10 cellular contexts compared by ENCODE assay signal in the genomic region with DNA sequence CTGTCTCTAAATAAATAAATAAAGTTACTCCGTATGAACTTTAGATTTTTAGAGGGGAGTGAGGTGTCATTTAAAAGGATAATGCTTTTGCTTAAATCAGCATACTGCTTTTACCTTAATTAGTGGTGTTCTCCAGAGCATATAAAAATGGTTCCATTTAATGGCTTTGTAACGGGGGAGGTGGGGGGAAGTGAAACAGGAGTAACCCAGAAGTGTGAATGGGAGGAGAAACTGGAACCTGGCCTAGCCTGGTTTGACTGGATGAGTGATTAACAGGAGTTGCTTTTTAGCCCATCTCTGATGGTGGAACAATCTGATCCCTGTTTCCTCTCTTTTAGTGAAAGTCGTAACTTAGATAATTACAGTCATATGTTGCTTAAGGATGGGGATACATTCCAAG. TPM values are rescaled to one million over a fixed set of nuclear protein-coding genes. Genes with fewer than 3 reads are reported as not detected.
A peak's percentile ranks its signal among the peaks of the same experiment; 100 is the strongest.
DNase-seq lines count a peak whose midpoint lies in the region; ATAC-seq, FAIRE-seq and TF ChIP-seq lines count a peak whose summit lies in the region.
"Had no signal": no experiment of that assay in that cellular context is flagged by ENCODE, and none has a peak within 500 bp of the region (broad histone marks: within the 10 kb centered on the region; RNA-seq: fewer than 3 reads in every experiment).

No MANE protein-coding gene starts in this region.

- H3K4me3 ChIP-seq in BLaER1 treated with 17β-estradiol and CSF1 and Interleukin-3, amounts not matched to agents 10 nM and 100 nM = peak overlapping the region; percentile 69 to 96 (median 92); a peak in 19 of 20 replicates
- no peak overlapping the region for H3K4me3 ChIP-seq in HEK293 (ENCODE audit: low read depth, low read length)

- no peaks in the 10 kb centered on the region for H3K27me3 ChIP-seq in BLaER1 treated with 17β-estradiol and CSF1 and Interleukin-3, amounts not matched to agents 10 nM and 100 nM

- peak overlapping the region in 9 of 11 experiments; percentile 94 to 99 (median 98); a peak in 17 of 22 replicates for H3K27ac ChIP-seq in BLaER1 treated with 17β-estradiol and CSF1 and Interleukin-3, amounts not matched to agents 10 nM and 100 nM
- H3K27ac ChIP-seq in HEK293 (ENCODE audit: extremely low read depth, low read depth, low read length) = no peak overlapping the region

- peak overlapping the region; percentile 100 for H3K27ac Mint-ChIP-seq in activated CD8-positive, alpha-beta T cell treated with anti-CD3 and anti-CD28 coated beads, Interleukin-2, amount 10 ng/mL, durations not matched to agents 7 days and 5 days
- H3K27ac Mint-ChIP-seq in memory B cell (peak overlapping the region; percentile 96), chondrocyte (ENCODE audit: unreplicated experiment) (no peak overlapping the region)

- H3K9me3 Mint-ChIP-seq in activated CD8-positive, alpha-beta T cell treated with anti-CD3 and anti-CD28 coated beads, Interleukin-2, amount 10 ng/mL, durations not matched to agents 7 days and 5 days (ENCODE audit: insufficient read depth) = no peaks in the 10 kb centered on the region
- H3K9me3 Mint-ChIP-seq in memory B cell = no peaks in the 10 kb centered on the region
- no peaks in the 10 kb centered on the region for H3K9me3 Mint-ChIP-seq in chondrocyte (ENCODE audit: low read depth)

- peaks cover 55 to 72% (median 62%) of the 10 kb centered on the region in 10 experiments for H3K4me1 ChIP-seq in BLaER1 treated with 17β-estradiol and CSF1 and Interleukin-3, amounts not matched to agents 10 nM and 100 nM
- 0 out of 2 replicates have a peak, but pooled peaks cover 3% of the 10 kb centered on the region for H3K4me1 ChIP-seq in HEK293 (ENCODE audit: control insufficient read depth, insufficient read depth, low read length)

- peaks cover 38% of the 10 kb centered on the region for H3K36me3 Mint-ChIP-seq in activated CD8-positive, alpha-beta T cell treated with anti-CD3 and anti-CD28 coated beads, Interleukin-2, amount 10 ng/mL, durations not matched to agents 7 days and 5 days (ENCODE audit: low read depth)
- H3K36me3 Mint-ChIP-seq in memory B cell (peaks cover 10% of the 10 kb centered on the region), chondrocyte (ENCODE audit: low read depth) (peaks cover 3% of the 10 kb centered on the region)

- peak overlapping the region; percentile 83 for H3K4me3 Mint-ChIP-seq in activated CD8-positive, alpha-beta T cell treated with anti-CD3 and anti-CD28 coated beads, Interleukin-2, amount 10 ng/mL, durations not matched to agents 7 days and 5 days
- peak overlapping the region; percentile 93 for H3K4me3 Mint-ChIP-seq in memory B cell
- no peak overlapping the region for H3K4me3 Mint-ChIP-seq in chondrocyte (ENCODE audit: unreplicated experiment)

- no peak for ATAC-seq in activated CD8-positive, alpha-beta T cell treated with anti-CD3 and anti-CD28 coated beads, Interleukin-2, amount 10 ng/mL, durations not matched to agents 7 days and 5 days
- ATAC-seq in memory B cell (ENCODE audit: low read depth) = no peak
- ATAC-seq: activated CD4-positive, CD25-positive, alpha-beta regulatory T cell treated with anti-CD3 and anti-CD28 coated beads, Interleukin-2, amount 50 U/mL, for 24 hours had no signal

- FAIRE-seq in HTR-8/SVneo (lab: Jason Lieb, UNC) = no peak

- H4K20me1 ChIP-seq in BLaER1 treated with 17β-estradiol and CSF1 and Interleukin-3, amounts not matched to agents 10 nM and 100 nM = peaks cover 0 to 15% (median 3%) of the 10 kb centered on the region in 11 experiments; a peak in 7 of 22 replicates

- peaks cover 0 to under 1% (median 0%) of the 10 kb centered on the region in 11 experiments; a peak in 2 of 22 replicates for H3K9me3 ChIP-seq in BLaER1 treated with 17β-estradiol and CSF1 and Interleukin-3, amounts not matched to agents 10 nM and 100 nM (replicated peaks in 1 of 11)
- no peaks in the 10 kb centered on the region for H3K9me3 ChIP-seq in HEK293 (ENCODE audit: control insufficient read depth, insufficient read depth, low read depth, low read length)

- CTCF ChIA-PET in HEK293 (lab: Yijun Ruan, JAX) = interaction anchor here (0.6 to 1.1 kb wide), 3 partner anchors 54 to 1903 kb away, joined by 3 to 4 read pairs (median 4); no protein-coding TSS in a partner anchor
- CTCF ChIA-PET in activated CD8-positive, alpha-beta T cell treated with anti-CD3 and anti-CD28 coated beads, Interleukin-2, amount 10 ng/mL, durations not matched to agents 7 days and 5 days (lab: Charles Lee) = interaction anchor here (1.2 to 9.2 kb wide), 4 partner anchors 54 to 187 kb away, joined by 3 to 359 read pairs (median 9); no protein-coding TSS in a partner anchor
- CTCF ChIA-PET in GM10248 (lab: Yijun Ruan, JAX) = interaction anchor here (1.8 to 2.3 kb wide), 2 partner anchors 12 to 52 kb away, joined by 3 to 5 read pairs; no protein-coding TSS in a partner anchor

- H3K4me2 ChIP-seq in BLaER1 treated with 17β-estradiol and CSF1 and Interleukin-3, amounts not matched to agents 10 nM and 100 nM = peak overlapping the region; percentile 84 to 96 (median 92)

- H3K4me1 Mint-ChIP-seq in activated CD8-positive, alpha-beta T cell treated with anti-CD3 and anti-CD28 coated beads, Interleukin-2, amount 10 ng/mL, durations not matched to agents 7 days and 5 days (ENCODE audit: low read depth) = peaks cover 55% of the 10 kb centered on the region
- peaks cover 32% of the 10 kb centered on the region for H3K4me1 Mint-ChIP-seq in memory B cell
- H3K4me1 Mint-ChIP-seq in chondrocyte (ENCODE audit: low read depth) = peaks cover 28% of the 10 kb centered on the region

- no peak for DNase-seq in activated CD8-positive, alpha-beta T cell treated with anti-CD3 and anti-CD28 coated beads, Interleukin-2, amount 10 ng/mL, durations not matched to agents 7 days and 5 days
- DNase-seq in memory B cell (ENCODE audit: low spot score in 2 of 2) (no peak), GM10248 (ENCODE audit: extremely low spot score) (no peak), GOT3 (lab: John Stamatoyannopoulos, UW) (no peak), chondrocyte (ENCODE audit: low spot score) (no peak), HTR-8/SVneo (ENCODE audit: insufficient read length, low spot score) (no peak)
- DNase-seq: NCI-H226 had no signal

- TF ChIP-seq CTCF in HEK293 (tag by site-specific recombination; IDR thresholded peaks at IDR 0.05) (no peak), GM10248 (IDR thresholded peaks at IDR 0.05; ENCODE audit: control extremely low read depth, extremely low read depth, low read depth, missing control alignments) (no peak), chondrocyte (IDR thresholded peaks at IDR 0.05) (no peak)

- POLR2A ChIA-PET in HEK293 (lab: Yijun Ruan, JAX) = no interaction called here
- POLR2A ChIA-PET in activated CD8-positive, alpha-beta T cell treated with anti-CD3 and anti-CD28 coated beads, Interleukin-2, amount 10 ng/mL, durations not matched to agents 7 days and 5 days (lab: Charles Lee) = interaction anchor here (1.6 kb wide), 1 partner anchor 713 kb away, joined by 3 read pairs; a partner anchor contains a TSS
- POLR2A ChIA-PET in GM10248 (lab: Yijun Ruan, JAX) = interaction anchor here (0.7 kb wide), 1 partner anchor 713 kb away, joined by 3 read pairs; a partner anchor contains a TSS

- H3K36me3 ChIP-seq in BLaER1 treated with 17β-estradiol and CSF1 and Interleukin-3, amounts not matched to agents 10 nM and 100 nM = peaks cover 12 to 44% (median 26%) of the 10 kb centered on the region in 11 experiments
- H3K36me3 ChIP-seq in HEK293 (ENCODE audit: control insufficient read depth in 2 of 2, insufficient read depth in 1 of 2, low read length in 2 of 2) = peaks cover 17% of the 10 kb centered on the region in 2 experiments

- peak overlapping the region; percentile 91 to 99 (median 97); a peak in 19 of 22 replicates for H3K9ac ChIP-seq in BLaER1 treated with 17β-estradiol and CSF1 and Interleukin-3, amounts not matched to agents 10 nM and 100 nM

- H3K27me3 Mint-ChIP-seq in activated CD8-positive, alpha-beta T cell treated with anti-CD3 and anti-CD28 coated beads, Interleukin-2, amount 10 ng/mL, durations not matched to agents 7 days and 5 days (ENCODE audit: low read depth) = peaks cover 8% of the 10 kb centered on the region
- H3K27me3 Mint-ChIP-seq in memory B cell (no peaks in the 10 kb centered on the region), chondrocyte (ENCODE audit: low read depth) (no peaks in the 10 kb centered on the region)

TF ChIP-seq in HEK293, 187 proteins besides CTCF, POLR2A, EP300 and RAD21:
- TF ChIP-seq, protein P1, sequence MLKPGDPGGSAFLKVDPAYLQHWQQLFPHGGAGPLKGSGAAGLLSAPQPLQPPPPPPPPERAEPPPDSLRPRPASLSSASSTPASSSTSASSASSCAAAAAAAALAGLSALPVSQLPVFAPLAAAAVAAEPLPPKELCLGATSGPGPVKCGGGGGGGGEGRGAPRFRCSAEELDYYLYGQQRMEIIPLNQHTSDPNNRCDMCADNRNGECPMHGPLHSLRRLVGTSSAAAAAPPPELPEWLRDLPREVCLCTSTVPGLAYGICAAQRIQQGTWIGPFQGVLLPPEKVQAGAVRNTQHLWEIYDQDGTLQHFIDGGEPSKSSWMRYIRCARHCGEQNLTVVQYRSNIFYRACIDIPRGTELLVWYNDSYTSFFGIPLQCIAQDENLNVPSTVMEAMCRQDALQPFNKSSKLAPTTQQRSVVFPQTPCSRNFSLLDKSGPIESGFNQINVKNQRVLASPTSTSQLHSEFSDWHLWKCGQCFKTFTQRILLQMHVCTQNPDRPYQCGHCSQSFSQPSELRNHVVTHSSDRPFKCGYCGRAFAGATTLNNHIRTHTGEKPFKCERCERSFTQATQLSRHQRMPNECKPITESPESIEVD (tag by site-specific recombination; IDR thresholded peaks at IDR 0.05) = no peak
- TF ChIP-seq WT1 (tag by site-specific recombination; IDR thresholded peaks at IDR 0.05) = peak; percentile 60

RNA-seq across cellular contexts. Expression of a gene that starts 1.6 kb away (rescaled TPM):
- 100 to 1,000 TPM; 131 to 144 TPM for total RNA-seq in activated CD8-positive, alpha-beta T cell treated with anti-CD3 and anti-CD28 coated beads, Interleukin-2, amount 10 ng/mL, durations not matched to agents 7 days and 5 days
- total RNA-seq in chondrocyte = 57.7 to 64.6 TPM (median 58.6 TPM) in 3 replicates

RNA-seq across cellular contexts. Expression of a gene that starts 36.5 kb away (rescaled TPM):
- not detected for total RNA-seq in activated CD8-positive, alpha-beta T cell treated with anti-CD3 and anti-CD28 coated beads, Interleukin-2, amount 10 ng/mL, durations not matched to agents 7 days and 5 days
- total RNA-seq in chondrocyte = 0.22 TPM in 1 of 3 replicates, not detected in the others

RNA-seq across cellular contexts. Expression of a gene that starts 40.7 kb away (rescaled TPM):
- total RNA-seq in activated CD8-positive, alpha-beta T cell treated with anti-CD3 and anti-CD28 coated beads, Interleukin-2, amount 10 ng/mL, durations not matched to agents 7 days and 5 days = not detected
- not detected in 3 replicates for total RNA-seq in chondrocyte
